9 cellular contexts compared by ENCODE assay signal in the genomic region with DNA sequence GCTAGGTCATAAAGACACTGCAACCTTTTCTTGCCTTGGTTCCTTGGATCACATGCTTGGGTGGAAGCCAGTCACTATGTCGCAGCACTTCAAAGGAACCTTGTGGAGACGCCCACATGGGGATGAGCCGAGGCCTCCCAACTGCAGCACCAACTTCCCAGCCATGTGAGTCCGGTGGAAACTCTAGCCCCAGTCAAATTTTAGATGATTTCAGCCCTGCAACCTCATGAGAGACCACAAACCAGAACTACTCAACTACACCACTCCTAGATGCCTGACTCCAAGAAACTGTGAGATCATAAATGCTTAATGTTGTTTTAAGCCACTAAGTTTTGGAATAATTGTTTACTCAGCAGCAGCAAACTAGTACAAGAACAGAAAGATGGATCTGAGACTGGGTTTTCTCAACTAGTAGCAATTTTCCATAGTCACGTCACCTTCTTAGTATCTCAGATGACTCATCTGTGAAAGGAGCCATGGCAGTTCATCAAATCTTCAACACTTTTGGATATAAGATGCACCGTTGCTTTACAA.
DNase-seq lines count a peak whose midpoint lies in the region; ATAC-seq and TF ChIP-seq lines count a peak whose summit lies in the region.
"Had no signal": no experiment of that assay in that cellular context is flagged by ENCODE, and none has a peak within 500 bp of the region (broad histone marks: within the 10 kb centered on the region; RNA-seq: fewer than 3 reads in every experiment).

No MANE protein-coding gene starts in this region.

- H3K4me1 ChIP-seq in uterus = peaks cover 4 to 27% of the 10 kb centered on the region in 2 donors
- H3K4me1 ChIP-seq in BE2C = no peaks in the 10 kb centered on the region
- H3K4me1 ChIP-seq: Caco-2 had no signal

- H3K27me3 ChIP-seq in uterus = no peaks in the 10 kb centered on the region
- no peaks in the 10 kb centered on the region for H3K27me3 ChIP-seq in BE2C

- no peak for TF ChIP-seq CTCF in cardiac fibroblast (IDR thresholded peaks at IDR 0.05; ENCODE audit: low read depth, low read length)
- no peak for TF ChIP-seq CTCF in uterus (IDR thresholded peaks at IDR 0.05)
- no peak for TF ChIP-seq CTCF in BE2C (IDR thresholded peaks at IDR 0.05; ENCODE audit: low read depth, low read length)

- peak in 2 of 3 donors; percentile 20 to 26 for DNase-seq in stimulated activated CD4-positive, alpha-beta T cell treated with anti-CD3 and anti-CD28 coated beads, Interleukin-12 subunit alpha, Interleukin-12 subunit beta, amount 100 ng/mL, for 48 hours (ENCODE audit: low read depth in 2 of 3, low spot score in 1 of 3)
- DNase-seq in stimulated activated CD4-positive, alpha-beta T cell treated with anti-CD3 and anti-CD28 coated beads, Interleukin-4, amount 100 ng/mL, for 1 hour = no peak
- DNase-seq in cardiac fibroblast (ENCODE audit: low read depth in 2 of 2) (peak; percentile 74 to 92), uterus (no peak), BE2C (no peak), NCI-H1092 (lab: John Stamatoyannopoulos, UW) (no peak)
- DNase-seq in activated effector memory CD4-positive, alpha-beta T cell treated with Interleukin-2 at 50 U/mL for 16 hours = no peak
- DNase-seq: Caco-2 had no signal

- peak; percentile 27 for ATAC-seq in HG03378 (IDR thresholded peaks at IDR 0.05; ENCODE audit: unreplicated experiment)

- TF ChIP-seq POLR2A in uterus (IDR thresholded peaks at IDR 0.05) = no peak

- intact Hi-C loops in uterus (cut with DNase I; ENCODE audit: low total_unique reads) = loop anchor here (10.0 kb wide), 1 partner anchor 84 kb away; a partner anchor contains a TSS

- H3K36me3 ChIP-seq in uterus = no peaks in the 10 kb centered on the region
- no peaks in the 10 kb centered on the region for H3K36me3 ChIP-seq in BE2C

- H3K27ac ChIP-seq in uterus = peak overlapping the region; percentile 80 to 91

- H3K9me3 ChIP-seq in uterus (no peaks in the 10 kb centered on the region), BE2C (no peaks in the 10 kb centered on the region)
- H3K9me3 ChIP-seq: Caco-2 had no signal

- no peak overlapping the region for H3K4me3 ChIP-seq in cardiac fibroblast (replicated peaks in 1 of 2; ENCODE audit: low read depth in 2 of 2, low read length in 2 of 2)
- H3K4me3 ChIP-seq in uterus = no peak overlapping the region
- no peak overlapping the region for H3K4me3 ChIP-seq in BE2C (ENCODE audit: low read depth, low read length)

Comparison
In these comparisons a context has a peak if more than half of its experiments do, and no peak if none do; other contexts are left out.
1. DNase-seq: peak in stimulated activated CD4-positive, alpha-beta T cell treated with anti-CD3 and anti-CD28 coated beads, Interleukin-12 subunit alpha, Interleukin-12 subunit beta, amount 100 ng/mL, for 48 hours (2 of 3) and cardiac fibroblast (2 of 2); none in stimulated activated CD4-positive, alpha-beta T cell treated with anti-CD3 and anti-CD28 coated beads, Interleukin-4, amount 100 ng/mL, for 1 hour (single experiment), uterus (0 of 2), BE2C (single experiment), activated effector memory CD4-positive, alpha-beta T cell treated with Interleukin-2 at 50 U/mL for 16 hours (single experiment) and NCI-H1092 (single experiment).